Comparison of ENCODE assay signal across 1 cellular context in the genomic region with DNA sequence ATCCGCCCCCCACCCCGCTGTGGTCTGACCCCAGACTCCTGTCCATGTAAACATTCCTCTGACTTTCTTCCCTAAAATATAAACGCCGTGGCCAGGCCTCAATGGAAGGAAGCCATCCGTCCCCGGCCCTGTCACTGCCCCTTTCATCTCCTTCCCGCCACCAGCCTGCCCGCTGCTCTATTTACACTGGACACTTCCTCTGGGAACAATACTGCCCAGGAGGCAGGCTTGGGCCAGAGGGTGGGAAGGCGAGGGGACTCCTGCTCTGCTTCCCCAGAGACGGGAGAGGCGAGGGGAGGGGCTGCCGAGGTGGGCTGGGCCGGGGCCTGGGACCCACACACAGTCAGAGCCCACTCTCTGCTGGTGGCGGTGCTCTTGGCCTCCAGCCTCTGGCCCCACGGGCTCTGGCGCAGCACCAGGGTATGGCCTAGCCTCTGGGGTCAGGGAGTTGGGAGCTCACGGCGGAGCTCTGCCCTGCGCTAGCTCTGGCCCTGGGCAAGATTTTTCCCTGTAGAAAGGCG.
TF ChIP-seq lines count a peak whose summit lies in the region.

No MANE protein-coding gene starts in this region.

TF ChIP-seq in HepG2, 621 proteins besides CTCF, POLR2A, EP300 and RAD21 (continued from another document):
- TF ChIP-seq SALL1 (CRISPR knock-in tag; IDR thresholded peaks at IDR 0.05) (0 out of 2 replicates have a peak, but pooled peaks have one; percentile 35), TOE1 (CRISPR knock-in tag; IDR thresholded peaks at IDR 0.05) (no peak), DPF2 (CRISPR knock-in tag; IDR thresholded peaks at IDR 0.05; ENCODE audit: borderline replicate concordance, low read depth) (0 out of 2 replicates have a peak, but pooled peaks have one; percentile 25), ATF7 (IDR thresholded peaks at IDR 0.05) (no peak), ATF7 (CRISPR knock-in tag; IDR thresholded peaks at IDR 0.05) (no peak), SIN3A (IDR thresholded peaks at IDR 0.05; ENCODE audit: borderline replicate concordance, low read depth, low read length) (no peak), ZNF530 (CRISPR knock-in tag; IDR thresholded peaks at IDR 0.05; ENCODE audit: low read depth) (no peak), PHF8 (CRISPR knock-in tag; IDR thresholded peaks at IDR 0.05) (peak; percentile 49)
- TF ChIP-seq, protein P1, sequence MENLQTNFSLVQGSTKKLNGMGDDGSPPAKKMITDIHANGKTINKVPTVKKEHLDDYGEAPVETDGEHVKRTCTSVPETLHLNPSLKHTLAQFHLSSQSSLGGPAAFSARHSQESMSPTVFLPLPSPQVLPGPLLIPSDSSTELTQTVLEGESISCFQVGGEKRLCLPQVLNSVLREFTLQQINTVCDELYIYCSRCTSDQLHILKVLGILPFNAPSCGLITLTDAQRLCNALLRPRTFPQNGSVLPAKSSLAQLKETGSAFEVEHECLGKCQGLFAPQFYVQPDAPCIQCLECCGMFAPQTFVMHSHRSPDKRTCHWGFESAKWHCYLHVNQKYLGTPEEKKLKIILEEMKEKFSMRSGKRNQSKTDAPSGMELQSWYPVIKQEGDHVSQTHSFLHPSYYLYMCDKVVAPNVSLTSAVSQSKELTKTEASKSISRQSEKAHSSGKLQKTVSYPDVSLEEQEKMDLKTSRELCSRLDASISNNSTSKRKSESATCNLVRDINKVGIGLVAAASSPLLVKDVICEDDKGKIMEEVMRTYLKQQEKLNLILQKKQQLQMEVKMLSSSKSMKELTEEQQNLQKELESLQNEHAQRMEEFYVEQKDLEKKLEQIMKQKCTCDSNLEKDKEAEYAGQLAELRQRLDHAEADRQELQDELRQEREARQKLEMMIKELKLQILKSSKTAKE (CRISPR knock-in tag; IDR thresholded peaks at IDR 0.05; ENCODE audit: borderline replicate concordance): no peak
- TF ChIP-seq, protein P2, sequence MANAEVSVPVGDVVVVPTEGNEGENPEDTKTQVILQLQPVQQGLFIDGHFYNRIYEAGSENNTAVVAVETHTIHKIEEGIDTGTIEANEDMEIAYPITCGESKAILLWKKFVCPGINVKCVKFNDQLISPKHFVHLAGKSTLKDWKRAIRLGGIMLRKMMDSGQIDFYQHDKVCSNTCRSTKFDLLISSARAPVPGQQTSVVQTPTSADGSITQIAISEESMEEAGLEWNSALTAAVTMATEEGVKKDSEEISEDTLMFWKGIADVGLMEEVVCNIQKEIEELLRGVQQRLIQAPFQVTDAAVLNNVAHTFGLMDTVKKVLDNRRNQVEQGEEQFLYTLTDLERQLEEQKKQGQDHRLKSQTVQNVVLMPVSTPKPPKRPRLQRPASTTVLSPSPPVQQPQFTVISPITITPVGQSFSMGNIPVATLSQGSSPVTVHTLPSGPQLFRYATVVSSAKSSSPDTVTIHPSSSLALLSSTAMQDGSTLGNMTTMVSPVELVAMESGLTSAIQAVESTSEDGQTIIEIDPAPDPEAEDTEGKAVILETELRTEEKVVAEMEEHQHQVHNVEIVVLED (CRISPR knock-in tag; IDR thresholded peaks at IDR 0.05; ENCODE audit: borderline replicate concordance): no peak
- TF ChIP-seq, protein P3, sequence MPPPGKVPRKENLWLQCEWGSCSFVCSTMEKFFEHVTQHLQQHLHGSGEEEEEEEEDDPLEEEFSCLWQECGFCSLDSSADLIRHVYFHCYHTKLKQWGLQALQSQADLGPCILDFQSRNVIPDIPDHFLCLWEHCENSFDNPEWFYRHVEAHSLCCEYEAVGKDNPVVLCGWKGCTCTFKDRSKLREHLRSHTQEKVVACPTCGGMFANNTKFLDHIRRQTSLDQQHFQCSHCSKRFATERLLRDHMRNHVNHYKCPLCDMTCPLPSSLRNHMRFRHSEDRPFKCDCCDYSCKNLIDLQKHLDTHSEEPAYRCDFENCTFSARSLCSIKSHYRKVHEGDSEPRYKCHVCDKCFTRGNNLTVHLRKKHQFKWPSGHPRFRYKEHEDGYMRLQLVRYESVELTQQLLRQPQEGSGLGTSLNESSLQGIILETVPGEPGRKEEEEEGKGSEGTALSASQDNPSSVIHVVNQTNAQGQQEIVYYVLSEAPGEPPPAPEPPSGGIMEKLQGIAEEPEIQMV (CRISPR knock-in tag; IDR thresholded peaks at IDR 0.05; ENCODE audit: low read depth): peak; percentile 53; the same call in 1 of the 2 replicates
- TF ChIP-seq, protein P4, sequence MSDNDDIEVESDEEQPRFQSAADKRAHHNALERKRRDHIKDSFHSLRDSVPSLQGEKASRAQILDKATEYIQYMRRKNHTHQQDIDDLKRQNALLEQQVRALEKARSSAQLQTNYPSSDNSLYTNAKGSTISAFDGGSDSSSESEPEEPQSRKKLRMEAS (IDR thresholded peaks at IDR 0.05): peak; percentile 59; the same call in 1 of the 2 replicates
